21 cellular contexts compared by ENCODE assay signal in genomic region chr1:191579019-191579418, GRCh38.
DNase-seq lines count a peak whose midpoint lies in the region; ATAC-seq and TF ChIP-seq lines count a peak whose summit lies in the region.
"Had no signal": no experiment of that assay in that cellular context is flagged by ENCODE, and none has a peak within 500 bp of the region (broad histone marks: within the 10 kb centered on the region; RNA-seq: fewer than 3 reads in every experiment).

No MANE protein-coding gene starts in this region.

- peak overlapping the region; percentile 32; the same call in 1 of the 2 replicates for H3K4me3 ChIP-seq in ACC112 (ENCODE audit: low read depth, low read length)
- peak overlapping the region; percentile 69 for H3K4me3 ChIP-seq in adipocyte (ENCODE audit: low read length)
- no peak overlapping the region for H3K4me3 ChIP-seq in fibroblast of villous mesenchyme (ENCODE audit: low read depth, low read length)
- H3K4me3 ChIP-seq in neuron (ENCODE audit: low read length): no peak overlapping the region
- H3K4me3 ChIP-seq: BLaER1 treated with 17β-estradiol and CSF1 and Interleukin-3, amounts not matched to agents 10 nM and 100 nM; GM12878; SJSA1 had no signal

- H3K27ac ChIP-seq in ACC112 (ENCODE audit: low read depth, low read length): no peak overlapping the region
- H3K27ac ChIP-seq: BLaER1 treated with 17β-estradiol and CSF1 and Interleukin-3, amounts not matched to agents 10 nM and 100 nM; RWPE1; SJSA1 had no signal

- no peaks in the 10 kb centered on the region for H3K27me3 ChIP-seq in ACC112 (ENCODE audit: insufficient read depth, low read length)
- no peaks in the 10 kb centered on the region for H3K27me3 ChIP-seq in adipocyte (replicated peaks; ENCODE audit: control insufficient read depth, insufficient read depth, low read length)
- H3K27me3 ChIP-seq in neuron (ENCODE audit: insufficient read depth, low read length): no peaks in the 10 kb centered on the region
- H3K27me3 ChIP-seq: BLaER1 treated with 17β-estradiol and CSF1 and Interleukin-3, amounts not matched to agents 10 nM and 100 nM; SJSA1 had no signal

- DNase-seq in adipocyte (ENCODE audit: low read depth) (no peak), fibroblast of villous mesenchyme (ENCODE audit: low read depth) (peak; percentile 2), NCI-H2081 (lab: John Stamatoyannopoulos, UW) (no peak), NCI-H1092 treated with DMSO at 0.1 percent for 48 hours (lab: John Stamatoyannopoulos, UW) (no peak)
- DNase-seq in activated naive CD4-positive, alpha-beta T cell treated with anti-CD3 and anti-CD28 coated beads, Interleukin-2, amount 50 U/mL, for 16 hours: no peak
- DNase-seq: CD8-positive, alpha-beta memory T cell; GDM1; Kasumi-1; NCI-H1417 treated with DMSO at 0.1 percent for 48 hours; NCI-H1930; NCI-H2171; NCI-H446; NCI-H69; PC-3 had no signal

- H3K4me1 ChIP-seq in ACC112 (ENCODE audit: control insufficient read depth, insufficient read depth, low read length, unreplicated experiment): no peaks in the 10 kb centered on the region
- peaks cover 10% of the 10 kb centered on the region for H3K4me1 ChIP-seq in adipocyte (ENCODE audit: control insufficient read depth, insufficient read depth, low read length)
- peaks cover 4% of the 10 kb centered on the region for H3K4me1 ChIP-seq in neuron (ENCODE audit: insufficient read depth, low read length)
- H3K4me1 ChIP-seq: SJSA1 had no signal

- no peaks in the 10 kb centered on the region for H3K79me2 ChIP-seq in ACC112 (ENCODE audit: control insufficient read depth, insufficient read depth, low read length, unreplicated experiment)

- no peak for ATAC-seq in HG02938 (IDR thresholded peaks at IDR 0.05; ENCODE audit: unreplicated experiment)
- ATAC-seq: GM12878, PC-3 had no signal

- H3K9me3 ChIP-seq in adipocyte (ENCODE audit: control insufficient read depth, low read length) (no peaks in the 10 kb centered on the region), neuron (ENCODE audit: low read length) (no peaks in the 10 kb centered on the region)
- H3K9me3 ChIP-seq: BLaER1 treated with 17β-estradiol and CSF1 and Interleukin-3, amounts not matched to agents 10 nM and 100 nM; SJSA1 had no signal

- H3K36me3 ChIP-seq in ACC112 (ENCODE audit: insufficient read depth, low read length): no peaks in the 10 kb centered on the region
- no peaks in the 10 kb centered on the region for H3K36me3 ChIP-seq in adipocyte (ENCODE audit: control insufficient read depth, insufficient read depth, low read length, severe bottlenecking)
- H3K36me3 ChIP-seq in neuron (ENCODE audit: insufficient read depth, low read length): no peaks in the 10 kb centered on the region
- H3K36me3 ChIP-seq: BLaER1 treated with 17β-estradiol and CSF1 and Interleukin-3, amounts not matched to agents 10 nM and 100 nM; SJSA1 had no signal

- TF ChIP-seq CTCF in fibroblast of villous mesenchyme (IDR thresholded peaks at IDR 0.05; ENCODE audit: insufficient read depth, low read depth, low read length): no peak

- H2AFZ ChIP-seq in ACC112 (ENCODE audit: low read length, unreplicated experiment) (no peak overlapping the region), neuron (ENCODE audit: low read depth, low read length) (peak overlapping the region; percentile 43)

- peak overlapping the region; percentile 8 for H3K9ac ChIP-seq in adipocyte (ENCODE audit: low read length)
- H3K9ac ChIP-seq: BLaER1 treated with 17β-estradiol and CSF1 and Interleukin-3, amounts not matched to agents 10 nM and 100 nM had no signal

Comparison
In these comparisons a context has a peak if more than half of its experiments do, and no peak if none do; other contexts are left out.
1. H3K4me3 ChIP-seq: peak in ACC112 (single experiment) and adipocyte (single experiment); none in fibroblast of villous mesenchyme (single experiment) and neuron (single experiment).